28 cellular contexts compared by ENCODE assay signal in the genomic region with DNA sequence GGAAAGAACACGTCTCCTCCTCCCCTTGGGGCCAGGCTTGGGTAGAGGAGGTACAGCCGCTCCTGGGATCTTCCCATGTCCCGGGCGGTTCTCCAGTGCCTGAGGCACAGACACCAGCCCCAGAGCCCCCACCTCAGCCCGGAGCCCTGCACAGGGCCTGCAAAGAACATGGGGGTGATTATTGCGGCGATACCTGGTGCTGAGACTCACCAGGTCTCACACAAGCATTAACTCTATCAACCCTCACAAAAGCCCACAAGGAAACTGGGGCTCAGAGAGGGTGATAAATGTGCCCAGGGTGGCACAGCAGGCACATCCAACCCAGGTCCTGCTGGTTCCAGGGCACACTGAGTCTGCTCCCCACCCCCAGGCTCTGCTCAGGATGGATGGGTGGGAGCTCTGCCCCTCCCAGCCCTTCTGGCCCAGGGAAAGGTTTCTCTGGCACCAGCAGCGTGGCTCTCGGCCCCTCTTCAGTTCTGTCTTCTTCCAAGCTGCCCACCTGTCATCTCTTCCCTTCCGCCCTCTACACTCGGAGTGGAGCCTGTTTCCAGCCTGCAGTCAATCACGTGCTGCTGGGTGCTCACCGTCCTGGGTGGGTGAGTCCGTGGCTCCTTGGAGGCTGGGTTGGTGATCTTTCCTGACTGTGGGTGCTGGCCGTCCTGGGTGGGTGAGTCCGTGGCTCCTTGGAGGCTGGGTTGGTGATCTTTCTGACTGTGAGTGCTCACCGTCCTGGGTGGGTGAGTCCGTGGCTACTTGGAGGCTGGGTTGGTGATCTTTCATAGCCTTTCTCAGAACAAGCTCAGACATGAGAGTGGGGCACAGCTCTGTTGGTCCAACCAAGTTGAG. TPM values are rescaled to one million over a fixed set of nuclear protein-coding genes. Genes with fewer than 3 reads are reported as not detected.
DNase-seq lines count a peak whose midpoint lies in the region; ATAC-seq, FAIRE-seq and TF ChIP-seq lines count a peak whose summit lies in the region.
"Had no signal": no experiment of that assay in that cellular context is flagged by ENCODE, and none has a peak within 500 bp of the region (broad histone marks: within the 10 kb centered on the region; RNA-seq: fewer than 3 reads in every experiment).

No MANE protein-coding gene starts in this region.

- no peaks in the 10 kb centered on the region for H3K79me2 ChIP-seq in H9 (ENCODE audit: insufficient read depth, low read length)
- H3K79me2 ChIP-seq in H1 (ENCODE audit: control insufficient read depth in 1 of 2, insufficient read depth in 2 of 2, low read length in 2 of 2) = no peaks in the 10 kb centered on the region
- H3K79me2 ChIP-seq in neural progenitor cell (ENCODE audit: low read depth) = no peaks in the 10 kb centered on the region
- no peaks in the 10 kb centered on the region for H3K79me2 ChIP-seq in OCI-LY7 (ENCODE audit: insufficient read depth, low read depth, low read length)

- H2BK120ac ChIP-seq in H9 (ENCODE audit: low read depth, low read length, poor library complexity, severe bottlenecking) = no peak overlapping the region
- H2BK120ac ChIP-seq in H1 (replicated peaks; ENCODE audit: low read depth, low read length) = no peak overlapping the region

- no peak overlapping the region for H2BK5ac ChIP-seq in H9 (ENCODE audit: insufficient read length, low read length)
- no peak overlapping the region for H2BK5ac ChIP-seq in H1 (ENCODE audit: low read depth, low read length)

- no peaks in the 10 kb centered on the region for H3K9me2 ChIP-seq in OCI-LY7 (ENCODE audit: insufficient read depth, low read length)

- H4K5ac ChIP-seq in H9 (ENCODE audit: insufficient read length, low read depth, low read length) (no peak overlapping the region), H1 (ENCODE audit: insufficient read length, low read depth, low read length) (no peak overlapping the region)

- H3K18ac ChIP-seq in H9 (ENCODE audit: insufficient read length, low read depth, low read length) (no peak overlapping the region), H1 (ENCODE audit: extremely low read depth, low read length) (no peak overlapping the region; the same call in 1 of the 2 replicates)

- no peak for FAIRE-seq in H1 (lab: Jason Lieb, UNC)
- FAIRE-seq: A549, GM12878, HTR-8/SVneo had no signal

- intact Hi-C loops in OCI-LY7 (cut with micrococcal nuclease; ENCODE audit: unreplicated experiment) = no loop called here

- H3K36me3 ChIP-seq in H1 (ENCODE audit: control insufficient read depth in 2 of 4, insufficient read depth in 4 of 4, low read length in 3 of 4) (no peaks in the 10 kb centered on the region), neural progenitor cell (no peaks in the 10 kb centered on the region), OCI-LY7 (ENCODE audit: insufficient read depth, low read length) (no peaks in the 10 kb centered on the region)

- H3K23ac ChIP-seq in H9 (ENCODE audit: insufficient read length, low read depth, low read length) = no peak overlapping the region
- H3K23ac ChIP-seq in H1 (ENCODE audit: insufficient read length) = no peak overlapping the region

- H3K9ac ChIP-seq in H9 (ENCODE audit: extremely low read depth, insufficient read length, low read length) (no peak overlapping the region), H1 (replicated peaks in 1 of 4; ENCODE audit: extremely low read depth in 1 of 4, low read depth in 3 of 4, low read length in 3 of 4) (no peak overlapping the region), neural progenitor cell (no peak overlapping the region)

- H3K14ac ChIP-seq in H9 (ENCODE audit: insufficient read depth, low read length) = no peak overlapping the region
- H3K14ac ChIP-seq in H1 (ENCODE audit: insufficient read length) = no peak overlapping the region

- H2AK5ac ChIP-seq in H9 (ENCODE audit: insufficient read length, low read length) = no peak overlapping the region
- H2AK5ac ChIP-seq in H1 (ENCODE audit: low read depth, low read length) = no peak overlapping the region

- H3K9me3 ChIP-seq in H9 (ENCODE audit: control insufficient read depth, low read depth, low read length) (no peaks in the 10 kb centered on the region), H1 (ENCODE audit: insufficient read depth in 2 of 2, low read depth in 1 of 2, low read length in 1 of 2) (no peaks in the 10 kb centered on the region), neural progenitor cell (ENCODE audit: low read depth) (no peaks in the 10 kb centered on the region), OCI-LY7 (ENCODE audit: low read length) (no peaks in the 10 kb centered on the region)
- H3K9me3 ChIP-seq: A549, Caco-2 had no signal

- no TSS peak for BruUV-seq in OCI-LY7 (replicated peaks; lab: Mats Ljungman, UMichigan)

- H3K27ac Mint-ChIP-seq in H9 (no peak overlapping the region), neural progenitor cell (peak overlapping the region; percentile 10)
- H3K27ac Mint-ChIP-seq in stimulated activated effector memory CD8-positive, alpha-beta T cell treated with anti-CD3 and anti-CD28 coated beads, Interleukin-12 subunit alpha, Interleukin-12 subunit beta, amount 100 ng/mL, for 72 hours = no peak overlapping the region
- H3K27ac Mint-ChIP-seq: CD8-positive, alpha-beta T cell had no signal

- H3K27ac ChIP-seq in H9 (ENCODE audit: insufficient read length, low read depth, low read length) (no peak overlapping the region), H1 (ENCODE audit: low read depth, low read length) (no peak overlapping the region), neural progenitor cell (no peak overlapping the region), OCI-LY7 (ENCODE audit: low read depth, low read length, poor library complexity, severe bottlenecking) (no peak overlapping the region)
- H3K27ac ChIP-seq: A549, RWPE1 had no signal

- H2BK20ac ChIP-seq in H9 (ENCODE audit: low read depth, low read length, poor library complexity, severe bottlenecking) (no peak overlapping the region), H1 (ENCODE audit: low read length) (no peak overlapping the region)

- TF ChIP-seq EP300 in H1 (IDR thresholded peaks at IDR 0.05; ENCODE audit: borderline replicate concordance in 1 of 2, low read depth in 2 of 2, low read length in 2 of 2) = no peak

- H3K23me2 ChIP-seq in H9 (ENCODE audit: insufficient read length, low read depth, low read length, poor library complexity, severe bottlenecking) = no peaks in the 10 kb centered on the region
- no peaks in the 10 kb centered on the region for H3K23me2 ChIP-seq in H1 (ENCODE audit: low read depth, low read length)

- H3K79me1 ChIP-seq in H9 (ENCODE audit: insufficient read depth, low read depth, low read length, poor library complexity, severe bottlenecking) = no peaks in the 10 kb centered on the region
- no peaks in the 10 kb centered on the region for H3K79me1 ChIP-seq in H1 (ENCODE audit: low read depth, low read length)

- H4K8ac ChIP-seq in H9 (replicated peaks; ENCODE audit: insufficient read length, low read depth, low read length) (no peak overlapping the region), H1 (ENCODE audit: extremely low read depth, insufficient read depth, low read length) (peak overlapping the region; percentile 31; the same call in 1 of the 2 replicates)

- H2AFZ ChIP-seq in H9 (ENCODE audit: low read length) (no peak overlapping the region), H1 (ENCODE audit: low read length) (no peak overlapping the region), neural progenitor cell (replicated peaks) (no peak overlapping the region), OCI-LY7 (ENCODE audit: low read length) (no peak overlapping the region)

- CTCF ChIA-PET in H1 (lab: Charles Lee; ENCODE audit: partially characterized antibody) (interaction anchor here (0.6 kb wide), 1 partner anchor 86 kb away, joined by 3 read pairs; no protein-coding TSS in a partner anchor), OCI-LY7 (lab: Charles Lee; ENCODE audit: unreplicated experiment) (no interaction called here)

- POLR2A ChIA-PET in H1 (lab: Charles Lee; ENCODE audit: partially characterized antibody) = no interaction called here
- POLR2A ChIA-PET in OCI-LY7 (lab: Charles Lee) = no interaction called here

- TF ChIP-seq POLR2A in H1 (IDR thresholded peaks at IDR 0.05; ENCODE audit: control extremely low read depth in 1 of 2, low read depth in 2 of 2, low read length in 2 of 2) = no peak

- H3K4me1 ChIP-seq in H9 (ENCODE audit: insufficient read depth, low read length) (no peaks in the 10 kb centered on the region), H1 (replicated peaks in 1 of 4; ENCODE audit: control insufficient read depth in 3 of 4, insufficient read depth in 4 of 4, low read length in 3 of 4) (no peaks in the 10 kb centered on the region; a peak in 1 of 7 replicates), neural progenitor cell (peaks cover 24% of the 10 kb centered on the region), OCI-LY7 (ENCODE audit: insufficient read depth, low read length, poor library complexity, severe bottlenecking) (no peaks in the 10 kb centered on the region)
- H3K4me1 ChIP-seq: Caco-2 had no signal

- no peak overlapping the region for H3K56ac ChIP-seq in H9 (ENCODE audit: insufficient read length, low read depth, low read length)
- no peak overlapping the region for H3K56ac ChIP-seq in H1 (replicated peaks; ENCODE audit: insufficient read length, low read depth, low read length)

- no peak overlapping the region for H2BK15ac ChIP-seq in H9 (ENCODE audit: low read depth, low read length)
- H2BK15ac ChIP-seq in H1 (ENCODE audit: low read length) = no peak overlapping the region

- H3K27me3 ChIP-seq in H9 (ENCODE audit: insufficient read depth, low read length) (no peaks in the 10 kb centered on the region), H1 (replicated peaks in 1 of 4; ENCODE audit: control insufficient read depth in 3 of 4, extremely low read depth in 1 of 4, insufficient read depth in 3 of 4, low read length in 3 of 4) (no peaks in the 10 kb centered on the region; a peak in 2 of 7 replicates), neural progenitor cell (no peaks in the 10 kb centered on the region)

- DNase-seq in H9 (peak; percentile 10), H1 (ENCODE audit: low read depth in 1 of 2, low spot score in 2 of 2) (no peak), neural progenitor cell (ENCODE audit: low spot score) (peak; percentile 0), OCI-LY7 (ENCODE audit: low spot score) (no peak), nucleus accumbens (lab: John Stamatoyannopoulos, UW) (no peak)
- DNase-seq in stimulated activated effector memory CD8-positive, alpha-beta T cell treated with anti-CD3 and anti-CD28 coated beads, Interleukin-12 subunit alpha, Interleukin-12 subunit beta, amount 100 ng/mL, for 72 hours (ENCODE audit: low spot score in 2 of 2) = no peak
- no peak for DNase-seq in activated effector memory CD4-positive, alpha-beta T cell treated with Interleukin-2 at 50 U/mL for 16 hours
- DNase-seq: AML-193; C1 segment of cervical spinal cord; Caco-2; CD8-positive, alpha-beta T cell; EL; GDM1; KBM-7; NCI-H2081; NCI-H2227 treated with DMSO at 0.1 percent for 48 hours; NCI-H510A; NCI-H69; SHP77 had no signal

- no CpG with 5 or more reads among the region's 18 CpGs for WGBS in H9 (ENCODE audit: extremely low coverage, insufficient read length, low lambda C conversion rate)
- 93% methylated on average over 15 of the region's 18 CpGs; no CpG with 5 or more reads in 1 of the 2 experiments for WGBS in H1 (ENCODE audit: extremely low coverage in 1 of 2, insufficient coverage in 1 of 2, insufficient read length in 1 of 2, insufficient replicate concordance in 2 of 2, low coverage in 1 of 2, low lambda C conversion rate in 2 of 2, missing lambda C conversion rate in 1 of 2), 2 experiments

- H3K36me3 Mint-ChIP-seq in H9 (ENCODE audit: insufficient read depth in 1 of 3, low read depth in 3 of 3) (no peaks in the 10 kb centered on the region), neural progenitor cell (no peaks in the 10 kb centered on the region)
- H3K36me3 Mint-ChIP-seq in stimulated activated effector memory CD8-positive, alpha-beta T cell treated with anti-CD3 and anti-CD28 coated beads, Interleukin-12 subunit alpha, Interleukin-12 subunit beta, amount 100 ng/mL, for 72 hours = no peaks in the 10 kb centered on the region
- H3K36me3 Mint-ChIP-seq: CD8-positive, alpha-beta T cell had no signal

- ATAC-seq in stimulated activated effector memory CD8-positive, alpha-beta T cell treated with anti-CD3 and anti-CD28 coated beads, Interleukin-12 subunit alpha, Interleukin-12 subunit beta, amount 100 ng/mL, for 72 hours = peak; percentile 6
- ATAC-seq in GM18502 (IDR thresholded peaks at IDR 0.05; ENCODE audit: poor library complexity, unreplicated experiment) = no peak
- ATAC-seq: A549; CD8-positive, alpha-beta T cell; GM12878; Panc1 had no signal

- H3K4ac ChIP-seq in H9 (ENCODE audit: low read depth, low read length) (no peak overlapping the region; the same call in 1 of the 2 replicates), H1 (replicated peaks; ENCODE audit: insufficient read length, low read depth, low read length) (no peak overlapping the region)

- H2BK12ac ChIP-seq in H9 (ENCODE audit: insufficient read length, low read depth, low read length) = no peak overlapping the region
- no peak overlapping the region for H2BK12ac ChIP-seq in H1 (ENCODE audit: low read depth, low read length)

- H3T11ph ChIP-seq in H9 (ENCODE audit: low read length) = no peak overlapping the region

- peaks cover 6% of the 10 kb centered on the region for H3F3A ChIP-seq in neural progenitor cell (ENCODE audit: low read depth)

- H3K27me3 Mint-ChIP-seq in H9 (ENCODE audit: low read depth) = peaks cover 30% of the 10 kb centered on the region
- no peaks in the 10 kb centered on the region for H3K27me3 Mint-ChIP-seq in neural progenitor cell (ENCODE audit: insufficient read depth, low read depth)

- H4K20me1 ChIP-seq in H9 (ENCODE audit: control insufficient read depth, insufficient read depth, insufficient read length) (no peaks in the 10 kb centered on the region), H1 (replicated peaks in 1 of 2; ENCODE audit: control insufficient read depth in 1 of 2, insufficient read depth in 2 of 2, low read length in 2 of 2) (no peaks in the 10 kb centered on the region), neural progenitor cell (ENCODE audit: low read depth) (no peaks in the 10 kb centered on the region), OCI-LY7 (ENCODE audit: insufficient read depth, low read length) (no peaks in the 10 kb centered on the region)

- H3K4me3 Mint-ChIP-seq in H9 (no peak overlapping the region), neural progenitor cell (no peak overlapping the region)
- no peak overlapping the region for H3K4me3 Mint-ChIP-seq in stimulated activated effector memory CD8-positive, alpha-beta T cell treated with anti-CD3 and anti-CD28 coated beads, Interleukin-12 subunit alpha, Interleukin-12 subunit beta, amount 100 ng/mL, for 72 hours
- H3K4me3 Mint-ChIP-seq: CD8-positive, alpha-beta T cell had no signal

- H4K91ac ChIP-seq in H9 (ENCODE audit: insufficient read length, low read depth, low read length) (no peak overlapping the region), H1 (replicated peaks; ENCODE audit: insufficient read length, low read length) (no peak overlapping the region)

- peaks cover 35 to 37% of the 10 kb centered on the region in 2 experiments for H3K4me1 Mint-ChIP-seq in H9
- peaks cover 23% of the 10 kb centered on the region for H3K4me1 Mint-ChIP-seq in neural progenitor cell
- H3K4me1 Mint-ChIP-seq in stimulated activated effector memory CD8-positive, alpha-beta T cell treated with anti-CD3 and anti-CD28 coated beads, Interleukin-12 subunit alpha, Interleukin-12 subunit beta, amount 100 ng/mL, for 72 hours = no peaks in the 10 kb centered on the region

- H3K9me3 Mint-ChIP-seq in H9 (peaks cover 0 to 3% of the 10 kb centered on the region in 2 experiments; a peak in 3 of 5 replicates), neural progenitor cell (no peaks in the 10 kb centered on the region)
- no peaks in the 10 kb centered on the region for H3K9me3 Mint-ChIP-seq in stimulated activated effector memory CD8-positive, alpha-beta T cell treated with anti-CD3 and anti-CD28 coated beads, Interleukin-12 subunit alpha, Interleukin-12 subunit beta, amount 100 ng/mL, for 72 hours
- H3K9me3 Mint-ChIP-seq: CD8-positive, alpha-beta T cell had no signal

- H3K4me2 ChIP-seq in H9 (ENCODE audit: insufficient read depth, insufficient read length, low read length) (no peak overlapping the region), H1 (ENCODE audit: insufficient read depth in 1 of 2, low read depth in 2 of 2, low read length in 2 of 2) (no peak overlapping the region), neural progenitor cell (peak overlapping the region; percentile 32), OCI-LY7 (ENCODE audit: low read length) (no peak overlapping the region)
- H3K4me2 ChIP-seq: A549 had no signal

- H3K4me3 ChIP-seq in H1 (ENCODE audit: extremely low read depth in 1 of 4, insufficient read depth in 2 of 4, low read depth in 3 of 4, low read length in 4 of 4) (no peak overlapping the region), neural progenitor cell (no peak overlapping the region), OCI-LY7 (ENCODE audit: low read depth, low read length, poor library complexity, severe bottlenecking) (no peak overlapping the region)
- H3K4me3 ChIP-seq: A549, GM12878 had no signal

- TF ChIP-seq CTCF in H9 (conservative IDR thresholded peaks at IDR 0.05) (no peak), H1 (IDR thresholded peaks at IDR 0.05; ENCODE audit: control extremely low read depth in 1 of 3, insufficient read depth in 1 of 3, low read depth in 1 of 3, low read length in 3 of 3) (no peak), neural progenitor cell (IDR thresholded peaks at IDR 0.05) (no peak), OCI-LY7 (conservative IDR thresholded peaks at IDR 0.05; ENCODE audit: low read length) (no peak)

- no peak for TF ChIP-seq RAD21 in H1 (IDR thresholded peaks at IDR 0.05 in 1 of 2, conservative IDR thresholded peaks at IDR 0.05 in 1 of 2; ENCODE audit: low read depth in 2 of 2, low read length in 2 of 2)

RNA-seq across cellular contexts. Expression of gene AJAP1, which starts 53.6 kb away (rescaled TPM):
- total RNA-seq in H9 (2021) (6.6 and 8.6 TPM in 2 replicates), neural progenitor cell (ENCODE audit: low replicate concordance) (0.19 and 0.21 TPM in 2 replicates), OCI-LY7 (2022) (not detected in 2 replicates)
- 6.2 and 6.6 TPM in 2 replicates for total RNA-seq in H1 (2021; fragmentation: NEBNext Ultra II Directional; extraction: Animal tissue kit (Norgen Biotek cat#: 25700))
- polyA plus RNA-seq in H1 (2011; rRNA removed) = 1.9 and 2.2 TPM in 2 replicates
- 1.7 TPM for polyA plus RNA-seq in H1 (2011; cell fraction: cytosol; rRNA removed)
- 3.2 TPM for polyA plus RNA-seq in H1 (2011; cell fraction: nucleus; rRNA removed)
- polyA plus RNA-seq in H1 (2012, experiment 1 of 2) = 1.9 to 2.8 TPM (median 2.2 TPM) in 4 replicates
- 1.4 TPM for polyA plus RNA-seq in H1 (2012, experiment 2 of 2)
- 2.6 TPM for polyA plus RNA-seq in H1 (2013, experiment 1 of 2)
- polyA plus RNA-seq in H1 (2013, experiment 2 of 2) = 2.9 TPM
- 1.5 and 2.4 TPM in 2 replicates for polyA minus RNA-seq in H1 (2011; rRNA and poly(A)+ RNA removed)
- polyA minus RNA-seq in H1 (2011; cell fraction: cytosol; rRNA and poly(A)+ RNA removed) = 0.95 TPM
- polyA minus RNA-seq in H1 (2011; cell fraction: nucleus; rRNA and poly(A)+ RNA removed) = 3.6 TPM
- not detected in 2 replicates for total RNA-seq in OCI-LY7 (2014; rRNA removed; shearing (Covaris generic))
- total RNA-seq: Caco-2, GM12878, LHCN-M2, MCF 10A, SK-MEL-5 had no signal
- polyA plus RNA-seq: A549, GM12878 had no signal

Comparison
In these comparisons a context has a peak if more than half of its experiments do, and no peak if none do; other contexts are left out.
1. DNase-seq: peak in H9 (single experiment) and neural progenitor cell (single experiment); none in H1 (0 of 2), stimulated activated effector memory CD8-positive, alpha-beta T cell treated with anti-CD3 and anti-CD28 coated beads, Interleukin-12 subunit alpha, Interleukin-12 subunit beta, amount 100 ng/mL, for 72 hours (0 of 2), OCI-LY7 (single experiment), activated effector memory CD4-positive, alpha-beta T cell treated with Interleukin-2 at 50 U/mL for 16 hours (single experiment) and nucleus accumbens (0 of 56).